13 cellular contexts compared by ENCODE assay signal in genomic region chr1:228830185-228830953, GRCh38.
A peak's percentile ranks its signal among the peaks of the same experiment; 100 is the strongest.
DNase-seq lines count a peak whose midpoint lies in the region; ATAC-seq and TF ChIP-seq lines count a peak whose summit lies in the region.
"Had no signal": no experiment of that assay in that cellular context is flagged by ENCODE, and none has a peak within 500 bp of the region (broad histone marks: within the 10 kb centered on the region; RNA-seq: fewer than 3 reads in every experiment).

No MANE protein-coding gene starts in this region.

- no peak overlapping the region for H3K4me2 ChIP-seq in mesenchymal stem cell (ENCODE audit: low read length, poor library complexity, severe bottlenecking)

- no peak overlapping the region for H2AFZ ChIP-seq in mesenchymal stem cell (ENCODE audit: low read depth, low read length)

- no peak overlapping the region for H2BK15ac ChIP-seq in mesenchymal stem cell (ENCODE audit: low read depth, poor library complexity, severe bottlenecking)

- H2BK12ac ChIP-seq in mesenchymal stem cell (ENCODE audit: low read length in 2 of 2) = peak overlapping the region in 1 of 2 experiments; percentile 60

- no peaks in the 10 kb centered on the region for H3K36me3 Mint-ChIP-seq in natural killer cell treated with Interleukin-12 subunit alpha and Interleukin-12 subunit beta and Interleukin-15 and Interleukin-18, amount 100 ng/mL, for 72 hours
- H3K36me3 Mint-ChIP-seq in natural killer cell = peaks cover 2% of the 10 kb centered on the region

- peak overlapping the region in 1 of 2 experiments; percentile 13 for H3K4ac ChIP-seq in mesenchymal stem cell (ENCODE audit: low read depth in 1 of 2, low read length in 2 of 2)

- no peak overlapping the region for H3K4me3 Mint-ChIP-seq in natural killer cell treated with Interleukin-12 subunit alpha and Interleukin-12 subunit beta and Interleukin-15 and Interleukin-18, amount 100 ng/mL, for 72 hours
- H3K4me3 Mint-ChIP-seq in natural killer cell = no peak overlapping the region
- H3K4me3 Mint-ChIP-seq: activated naive CD8-positive, alpha-beta T cell had no signal

- H4K91ac ChIP-seq in mesenchymal stem cell (ENCODE audit: low read length) = no peak overlapping the region

- H2BK5ac ChIP-seq in mesenchymal stem cell (ENCODE audit: low read depth, low read length, poor library complexity, severe bottlenecking) = no peak overlapping the region

- H3K9me3 Mint-ChIP-seq in natural killer cell treated with Interleukin-12 subunit alpha and Interleukin-12 subunit beta and Interleukin-15 and Interleukin-18, amount 100 ng/mL, for 72 hours = no peaks in the 10 kb centered on the region
- no peaks in the 10 kb centered on the region for H3K9me3 Mint-ChIP-seq in natural killer cell

- H3K23ac ChIP-seq in mesenchymal stem cell (ENCODE audit: low read length in 2 of 2) = no peak overlapping the region

- peaks cover 3 to 9% of the 10 kb centered on the region in 2 donors for H3K27me3 Mint-ChIP-seq in natural killer cell treated with Interleukin-12 subunit alpha and Interleukin-12 subunit beta and Interleukin-15 and Interleukin-18, amount 100 ng/mL, for 72 hours
- peaks cover 5 to 31% of the 10 kb centered on the region in 2 donors for H3K27me3 Mint-ChIP-seq in natural killer cell (ENCODE audit: low read depth in 2 of 2)
- H3K27me3 Mint-ChIP-seq: activated naive CD8-positive, alpha-beta T cell had no signal

- DNase-seq in natural killer cell treated with Interleukin-12 subunit alpha and Interleukin-12 subunit beta and Interleukin-15 and Interleukin-18, amount 100 ng/mL, for 72 hours (ENCODE audit: low spot score) = no peak
- no peak for DNase-seq in natural killer cell
- DNase-seq in dorsolateral prefrontal cortex = peak in 9 of 10 donors; percentile 55 to 77 (median 71)
- DNase-seq in mesenchymal stem cell = no peak
- DNase-seq in ureter (ENCODE audit: low spot score) = peak; percentile 61
- no peak for DNase-seq in NCI-H1105 (lab: John Stamatoyannopoulos, UW)
- DNase-seq in activated CD4-positive, alpha-beta T cell treated with anti-CD3 and anti-CD28 coated beads, Interleukin-2, amount 50 U/mL, for 1 hour = no peak
- DNase-seq: activated CD4-positive, alpha-beta T cell treated with anti-CD3 and anti-CD28 coated beads, Interleukin-2, amount 50 U/mL, for 4 hours; NCI-H526 treated with DMSO at 0.1 percent for 48 hours; stimulated activated CD4-positive, alpha-beta T cell treated with anti-CD3 and anti-CD28 coated beads, Interleukin-15, amount 100 ng/mL, for 24 hours; stimulated activated naive CD4-positive, alpha-beta T cell had no signal

- H3K18ac ChIP-seq in mesenchymal stem cell (ENCODE audit: low read depth in 1 of 2, low read length in 2 of 2) = peak overlapping the region; percentile 25 to 29

- TF ChIP-seq CTCF in natural killer cell (IDR thresholded peaks at IDR 0.05) (no peak), dorsolateral prefrontal cortex (IDR thresholded peaks at IDR 0.05 in 54 of 56, conservative IDR thresholded peaks at IDR 0.05 in 2 of 56; ENCODE audit: low read depth in 1 of 56, partially characterized antibody in 56 of 56) (peak in 23 of 56 donors; percentile 5 to 54 (median 25))

- H3K4me1 ChIP-seq in mesenchymal stem cell (ENCODE audit: control insufficient read depth, insufficient read depth, low read depth, low read length) = peaks cover 18% of the 10 kb centered on the region

- no peak overlapping the region for H3K9ac ChIP-seq in mesenchymal stem cell (ENCODE audit: low read length)

- ATAC-seq in natural killer cell treated with Interleukin-12 subunit alpha and Interleukin-12 subunit beta and Interleukin-15 and Interleukin-18, amount 100 ng/mL, for 72 hours = peak; percentile 8 to 26
- no peak for ATAC-seq in natural killer cell
- no peak for ATAC-seq in HG03520 (IDR thresholded peaks at IDR 0.05; ENCODE audit: unreplicated experiment)

- H3K9me3 ChIP-seq in mesenchymal stem cell (ENCODE audit: control insufficient read depth, low read length) = no peaks in the 10 kb centered on the region

- WGBS in mesenchymal stem cell = 76% methylated on average over 13 of the region's 14 CpGs

- no peak overlapping the region for H3K27ac Mint-ChIP-seq in natural killer cell treated with Interleukin-12 subunit alpha and Interleukin-12 subunit beta and Interleukin-15 and Interleukin-18, amount 100 ng/mL, for 72 hours
- no peak overlapping the region for H3K27ac Mint-ChIP-seq in natural killer cell
- H3K27ac Mint-ChIP-seq: activated naive CD8-positive, alpha-beta T cell had no signal

- peak overlapping the region in 1 of 2 experiments; percentile 37 for H3K14ac ChIP-seq in mesenchymal stem cell (ENCODE audit: low read length in 2 of 2)

- peaks cover 9 to 24% of the 10 kb centered on the region in 2 donors for H3K4me1 Mint-ChIP-seq in natural killer cell treated with Interleukin-12 subunit alpha and Interleukin-12 subunit beta and Interleukin-15 and Interleukin-18, amount 100 ng/mL, for 72 hours (ENCODE audit: low read depth in 2 of 2)
- peaks cover 10 to 12% of the 10 kb centered on the region in 2 donors for H3K4me1 Mint-ChIP-seq in natural killer cell

- H3K27ac ChIP-seq in dorsolateral prefrontal cortex (peak overlapping the region in 10 of 59 donors; percentile 2 to 60 (median 44)), mesenchymal stem cell (ENCODE audit: low read length, poor library complexity, severe bottlenecking) (no peak overlapping the region)

- no peak overlapping the region for H3K4me3 ChIP-seq in dorsolateral prefrontal cortex
- H3K4me3 ChIP-seq in mesenchymal stem cell (ENCODE audit: insufficient read depth in 1 of 2, low read depth in 1 of 2, low read length in 2 of 2) = no peak overlapping the region

- H3K27me3 ChIP-seq in dorsolateral prefrontal cortex (peaks cover 0 to 7% (median 0%) of the 10 kb centered on the region in 45 donors), mesenchymal stem cell (ENCODE audit: control insufficient read depth in 1 of 2, insufficient read depth in 1 of 2, low read length in 2 of 2) (peaks cover 0 to 34% of the 10 kb centered on the region in 2 experiments)

- H2AK5ac ChIP-seq in mesenchymal stem cell (ENCODE audit: low read length, severe bottlenecking) = no peak overlapping the region

- H4K8ac ChIP-seq in mesenchymal stem cell (ENCODE audit: low read length) = no peak overlapping the region

- intact Hi-C loops in natural killer cell (cut with micrococcal nuclease) (no loop called here), dorsolateral prefrontal cortex (cut with DNase I) (loop anchor here (5.0 to 10.0 kb wide), 5 partner anchors 72 to 394 kb away; partner anchors contain the start of gene RHOU (in 1 of the 2))

- no peak overlapping the region for H2BK120ac ChIP-seq in mesenchymal stem cell (ENCODE audit: low read depth, low read length)

- no peaks in the 10 kb centered on the region for H3K79me1 ChIP-seq in mesenchymal stem cell (replicated peaks; ENCODE audit: low read length, poor library complexity, severe bottlenecking)

- H3K36me3 ChIP-seq in mesenchymal stem cell (ENCODE audit: control insufficient read depth in 1 of 2, insufficient read depth in 2 of 2, low read depth in 1 of 2, low read length in 2 of 2) = no peaks in the 10 kb centered on the region

Comparison
In these comparisons a context has a peak if more than half of its experiments do, and no peak if none do; other contexts are left out.
1. ATAC-seq: peak in natural killer cell treated with Interleukin-12 subunit alpha and Interleukin-12 subunit beta and Interleukin-15 and Interleukin-18, amount 100 ng/mL, for 72 hours (2 of 2); none in natural killer cell (0 of 3) and HG03520 (single experiment).
2. DNase-seq: peak in dorsolateral prefrontal cortex (9 of 10) and ureter (single experiment); none in natural killer cell treated with Interleukin-12 subunit alpha and Interleukin-12 subunit beta and Interleukin-15 and Interleukin-18, amount 100 ng/mL, for 72 hours (single experiment), natural killer cell (single experiment), mesenchymal stem cell (single experiment), NCI-H1105 (single experiment) and activated CD4-positive, alpha-beta T cell treated with anti-CD3 and anti-CD28 coated beads, Interleukin-2, amount 50 U/mL, for 1 hour (single experiment).